ENCODE assay signal across 24 cellular contexts in the genomic region with DNA sequence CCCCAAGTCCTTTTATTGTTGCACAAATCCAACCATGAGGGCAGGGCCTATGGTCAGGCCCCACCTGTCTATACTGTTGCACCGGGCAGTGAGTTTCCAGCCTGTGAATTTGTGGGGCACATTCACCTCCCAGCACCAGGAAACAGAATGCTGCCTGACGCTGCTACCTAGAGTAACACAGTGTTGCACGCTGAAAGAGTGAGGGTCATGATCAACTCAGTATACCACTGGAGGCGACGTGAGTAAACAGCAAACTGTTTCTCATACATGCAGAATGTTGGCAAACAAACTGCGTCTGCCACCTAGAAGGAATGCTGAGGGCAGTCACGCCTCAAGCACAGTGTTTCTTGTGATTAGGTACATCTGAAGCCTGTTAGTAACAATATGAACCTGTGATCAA. TPM values are rescaled to one million over a fixed set of nuclear protein-coding genes. Genes with fewer than 3 reads are reported as not detected.
"Had no signal": no experiment of that assay in that cellular context is flagged by ENCODE, and none has a peak within 500 bp of the region (broad histone marks: within the 10 kb centered on the region; RNA-seq: fewer than 3 reads in every experiment).

No MANE protein-coding gene starts in this region.

- H3K4me3 ChIP-seq: cardiac muscle cell, neural progenitor cell, prostate gland, tibial nerve, vagina had no signal

- H3K4me1 ChIP-seq: foreskin keratinocyte, neural progenitor cell, prostate gland, tibial nerve, vagina had no signal

- H3K9me3 ChIP-seq: prostate gland, tibial nerve, vagina had no signal

- H3K9ac ChIP-seq: neural progenitor cell had no signal

- H3K27ac Mint-ChIP-seq: activated naive CD8-positive, alpha-beta T cell treated with anti-CD3 and anti-CD28 coated beads, Interleukin-2, amount 50 U/mL, for 24 hours; neural progenitor cell; stimulated activated naive CD8-positive, alpha-beta T cell treated with anti-CD3 and anti-CD28 coated beads, Interleukin-15, Interleukin-2, amounts not matched to agents 100 ng/mL and 50 ng/mL, for 24 hours had no signal

- H3K27me3 ChIP-seq: cardiac muscle cell, foreskin keratinocyte, neural progenitor cell, vagina had no signal

- H3K9me3 Mint-ChIP-seq: activated naive CD8-positive, alpha-beta T cell treated with anti-CD3 and anti-CD28 coated beads, Interleukin-2, amount 50 U/mL, for 24 hours; stimulated activated naive CD8-positive, alpha-beta T cell treated with anti-CD3 and anti-CD28 coated beads, Interleukin-15, Interleukin-2, amounts not matched to agents 100 ng/mL and 50 ng/mL, for 24 hours had no signal

- ATAC-seq: activated naive CD8-positive, alpha-beta T cell treated with anti-CD3 and anti-CD28 coated beads, Interleukin-2, amount 50 U/mL, for 24 hours; SK-N-SH treated with all-trans-retinoic acid at 6 μM for 48 hours had no signal

- H3K4me3 Mint-ChIP-seq: activated naive CD8-positive, alpha-beta T cell treated with anti-CD3 and anti-CD28 coated beads, Interleukin-2, amount 50 U/mL, for 24 hours; neural progenitor cell; stimulated activated naive CD8-positive, alpha-beta T cell treated with anti-CD3 and anti-CD28 coated beads, Interleukin-15, Interleukin-2, amounts not matched to agents 100 ng/mL and 50 ng/mL, for 24 hours had no signal

- DNase-seq: activated CD4-positive, alpha-beta T cell treated with anti-CD3 and anti-CD28 coated beads for 1 hour; activated CD4-positive, alpha-beta T cell treated with anti-CD3 and anti-CD28 coated beads, Interleukin-2, amount 50 U/mL, for 48 hours; activated effector memory CD4-positive, alpha-beta T cell treated with anti-CD3 and anti-CD28 coated beads, Interleukin-2, amount 50 U/mL, for 16 hours; activated naive CD4-positive, alpha-beta T cell treated with anti-CD3 and anti-CD28 coated beads, Interleukin-2, amount 50 U/mL, for 16 hours; activated naive CD8-positive, alpha-beta T cell treated with anti-CD3 and anti-CD28 coated beads, Interleukin-2, amount 50 U/mL, for 24 hours; erythroblast; foreskin keratinocyte; stimulated activated CD4-positive, alpha-beta T cell treated with anti-CD3 and anti-CD28 coated beads, Interleukin-4, amount 100 ng/mL, for 4 hours; substantia nigra had no signal

- H3K4me2 ChIP-seq: neural progenitor cell had no signal

- H3K36me3 ChIP-seq: neural progenitor cell had no signal

- FAIRE-seq: endometrium had no signal

- H3K27ac ChIP-seq: cardiac muscle cell, foreskin keratinocyte, neural progenitor cell, prostate gland, tibial nerve, vagina, VCaP had no signal

- H2AFZ ChIP-seq: neural progenitor cell had no signal

RNA-seq across cellular contexts. Expression of gene SMIM1, which starts 37.1 kb away (rescaled TPM):
- total RNA-seq: osteoblast; T-helper 2 cell treated with Interferon-gamma antibody and Interleukin-4, amounts not matched to agents 100 ng/mL and 5 ng/mL, for 36 hours; vagina had no signal

RNA-seq across cellular contexts. Expression of gene CCDC27, which starts 57.4 kb away (rescaled TPM):
- total RNA-seq: activated CD8-positive, alpha-beta memory T cell treated with anti-CD3 and anti-CD28 coated beads for 36 hours; chondrocyte; foreskin keratinocyte; glomerular endothelial cell; liver; osteoblast; T-helper 2 cell treated with Interferon-gamma antibody and Interleukin-4, amounts not matched to agents 100 ng/mL and 5 ng/mL, for 36 hours; tibial nerve; vagina had no signal
- polyA plus RNA-seq: foreskin keratinocyte, liver had no signal
